Comparison of ENCODE assay signal across 10 cellular contexts in the genomic region with DNA sequence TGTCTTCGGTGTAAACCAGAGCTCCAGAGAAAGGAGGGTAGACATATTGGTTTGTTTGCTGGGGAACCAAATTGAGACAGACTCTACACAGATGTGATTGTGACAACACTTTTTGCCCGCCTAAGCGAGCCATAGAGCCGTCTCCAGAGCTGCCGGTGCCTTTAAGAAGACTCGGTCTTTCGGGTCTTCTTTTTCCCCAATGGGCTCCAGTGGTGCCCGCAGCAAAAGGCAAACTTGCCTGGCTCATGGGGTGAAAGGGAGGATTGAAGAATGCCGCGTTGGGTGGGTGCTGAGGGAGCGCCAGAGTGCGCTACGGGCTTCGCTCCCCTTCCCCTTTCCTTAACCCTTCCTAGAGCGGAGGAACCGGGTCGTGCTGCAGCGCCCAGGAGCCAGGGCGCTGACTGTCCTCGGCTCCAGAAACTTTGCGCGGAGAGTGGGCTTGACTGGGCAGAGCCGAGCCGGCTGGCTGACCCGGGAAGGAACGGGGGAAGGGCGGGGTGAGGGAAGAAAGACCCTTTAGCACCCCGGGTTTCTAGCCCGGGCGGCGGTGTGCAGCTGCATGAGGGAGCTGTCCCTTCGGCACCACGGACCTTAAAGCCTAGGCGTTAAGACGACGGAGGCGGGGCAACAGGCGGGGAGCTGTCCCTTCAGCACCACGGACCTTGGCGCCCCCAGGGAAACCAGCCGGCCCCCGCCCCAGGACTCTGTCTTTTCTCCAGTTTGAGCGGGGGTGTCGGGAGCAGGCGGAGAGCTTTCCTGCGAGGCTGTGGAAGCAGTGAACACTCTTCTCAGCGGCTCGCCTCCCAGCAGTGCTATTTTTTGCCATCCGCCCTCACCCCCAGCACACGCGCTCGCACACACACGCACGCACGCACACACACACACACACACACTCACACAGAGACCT. TPM values are rescaled to one million over a fixed set of nuclear protein-coding genes. Genes with fewer than 3 reads are reported as not detected.
DNase-seq lines count a peak whose midpoint lies in the region; ATAC-seq, FAIRE-seq and TF ChIP-seq lines count a peak whose summit lies in the region.
"Had no signal": no experiment of that assay in that cellular context is flagged by ENCODE, and none has a peak within 500 bp of the region (broad histone marks: within the 10 kb centered on the region; RNA-seq: fewer than 3 reads in every experiment).

A gene (plus strand): TSS at position 890 of the 907 bp plus-strand sequence. CDS start 420 bp downstream, outside the sequence.

- CTCF ChIA-PET in T-cell (lab: Charles Lee), result interaction anchor here in 1 of 2 donors (3.8 kb wide), 1 partner anchor 213 kb away, joined by 35 read pairs; no protein-coding TSS in a partner anchor
- CTCF ChIA-PET in GM12878 (lab: Yijun Ruan, JAX), result interaction anchor here (0.7 to 2.0 kb wide), 9 partner anchors 8 to 525 kb away, joined by 3 to 5 read pairs (median 4); no protein-coding TSS in a partner anchor

- no peak within 1 kb of the TSS for H3K4me3 ChIP-seq in HAP-1
- no peak within 1 kb of the TSS for H3K4me3 ChIP-seq in GM12878
- H3K4me3 ChIP-seq: PC-9, skin epidermis had no signal

- H3K27ac ChIP-seq in GM12878 (ENCODE audit: control insufficient read depth, insufficient read depth), result no peak within 1 kb of the TSS
- H3K27ac ChIP-seq: PC-9, skin epidermis had no signal

- H3K27me3 ChIP-seq in HAP-1 (ENCODE audit: low read depth), result no peaks in the 10 kb centered on the region
- peaks cover 0 to 5% of the 10 kb centered on the region in 2 experiments; a peak in 3 of 4 replicates for H3K27me3 ChIP-seq in GM12878 (replicated peaks in 1 of 2; ENCODE audit: control insufficient read depth in 2 of 2, insufficient read depth in 2 of 2, low read length in 1 of 2)

- no peaks in the 10 kb centered on the region for H3K79me2 ChIP-seq in GM12878 (ENCODE audit: control insufficient read depth, insufficient read depth, low read length)

- H3K9me3 ChIP-seq in HAP-1 (no peaks in the 10 kb centered on the region), GM12878 (replicated peaks; ENCODE audit: control insufficient read depth, insufficient read depth, low read length) (no peaks in the 10 kb centered on the region)

- H3K27me3 Mint-ChIP-seq in T-cell, result peaks cover 61 to 64% of the 10 kb centered on the region in 2 donors

- POLR2A ChIA-PET in T-cell (lab: Charles Lee), result no interaction called here
- POLR2A ChIA-PET in GM12878 (lab: Charles Lee), result no interaction called here

- H3K36me3 ChIP-seq in HAP-1 (replicated peaks), result no peaks in the 10 kb centered on the region
- no peaks in the 10 kb centered on the region for H3K36me3 ChIP-seq in GM12878 (ENCODE audit: control insufficient read depth in 2 of 2, insufficient read depth in 2 of 2, low read length in 1 of 2)

- SMC1A ChIA-PET in GM12878 (lab: Charles Lee; ENCODE audit: uncharacterized antibody, unreplicated experiment), result no interaction called here

- no peak within 1 kb of the TSS for H3K4me2 ChIP-seq in GM12878 (ENCODE audit: control insufficient read depth, insufficient read depth)
- H3K4me2 ChIP-seq: PC-9 had no signal

- peaks cover 0 to 4% (median 2%) of the 10 kb centered on the region in 3 donors for H3K4me1 Mint-ChIP-seq in T-cell

- no peak for TF ChIP-seq RAD21 in GM12878 (IDR thresholded peaks at IDR 0.05; ENCODE audit: insufficient read depth, low read depth, low read length)

- H3K9ac ChIP-seq in GM12878 (ENCODE audit: control insufficient read depth, insufficient read depth, low read length), result no peak within 1 kb of the TSS

- no peaks in the 10 kb centered on the region for H4K20me1 ChIP-seq in GM12878 (ENCODE audit: control insufficient read depth, insufficient read depth)

- no peak within 1 kb of the TSS for H2AFZ ChIP-seq in GM12878 (ENCODE audit: control insufficient read depth, low read depth, low read length)
- H2AFZ ChIP-seq: PC-9 had no signal

- H3K4me3 Mint-ChIP-seq in T-cell, result no peak within 1 kb of the TSS

- no peak for TF ChIP-seq CTCF in GM12878 (IDR thresholded peaks at IDR 0.05 in 2 of 3, conservative IDR thresholded peaks at IDR 0.05 in 1 of 3; ENCODE audit: control insufficient read depth in 2 of 3, extremely low read depth in 1 of 3, insufficient read depth in 1 of 3, low read depth in 3 of 3, low read length in 3 of 3)

- ATAC-seq in T-cell (replicated peaks in 1 of 4) (peak; percentile 43 to 59 (median 52)), GM12878 (peak; percentile 67), GM18520 (IDR thresholded peaks at IDR 0.05; ENCODE audit: unreplicated experiment) (no peak), HG03196 (IDR thresholded peaks at IDR 0.05; ENCODE audit: unreplicated experiment) (no peak), GM21528 (IDR thresholded peaks at IDR 0.05; ENCODE audit: low FRiP score, unreplicated experiment) (no peak)

- WGBS in GM12878 (ENCODE audit: insufficient coverage, insufficient replicate concordance, low lambda C conversion rate, missing lambda C conversion rate), result 51% methylated on average over 44 of the region's 55 CpGs

- no peak for TF ChIP-seq POLR2A in GM12878 (IDR thresholded peaks at IDR 0.05; ENCODE audit: low read depth, low read length)

- DNase-seq in HAP-1 (ENCODE audit: low spot score in 2 of 2), result peak; percentile 41 to 79
- DNase-seq in T-cell, result peak in 32 of 34 experiments; percentile 8 to 61 (median 39)
- no peak for DNase-seq in GM12878 (ENCODE audit: low read depth, low spot score)
- peak; percentile 10 for DNase-seq in kidney tubule cell (ENCODE audit: low spot score)
- peak; percentile 48 to 57 for DNase-seq in stimulated activated CD8-positive, alpha-beta memory T cell treated with anti-CD3 and anti-CD28 coated beads, Interleukin-2, amount 100 ng/mL, for 48 hours (ENCODE audit: low read depth in 2 of 2)

- FAIRE-seq in GM12878 (lab: Jason Lieb, UNC), result no peak

- RAD21 ChIA-PET in GM12878 (lab: Charles Lee; ENCODE audit: unreplicated experiment), result interaction anchor here (1.1 to 2.2 kb wide), 3 partner anchors 244 to 454 kb away, joined by 3 to 6 read pairs (median 4); no protein-coding TSS in a partner anchor

- BruUV-seq in GM12878 (replicated peaks; lab: Mats Ljungman, UMichigan), result no TSS peak

- no peak for TF ChIP-seq EP300 in GM12878 (IDR thresholded peaks at IDR 0.05; ENCODE audit: borderline replicate concordance in 1 of 2, control insufficient read depth in 1 of 2, low read depth in 2 of 2, low read length in 2 of 2)

- H3K27ac Mint-ChIP-seq in T-cell, result no peak within 1 kb of the TSS

- in situ Hi-C loops in HAP-1 (cut with MboI; ENCODE audit: low sequenced_read_pairs) (loop anchor here (10.0 kb wide), 3 partner anchors 121 to 239 kb away; no protein-coding TSS in a partner anchor), GM12878 (cut with MboI) (loop anchor here (10.0 kb wide), 2 partner anchors 461 to 521 kb away; no protein-coding TSS in a partner anchor)

- no peaks in the 10 kb centered on the region for H3K4me1 ChIP-seq in HAP-1
- no peaks in the 10 kb centered on the region for H3K4me1 ChIP-seq in GM12878 (ENCODE audit: control insufficient read depth, insufficient read depth, low read length)

- no peaks in the 10 kb centered on the region for H3K9me3 Mint-ChIP-seq in T-cell

- H3K36me3 Mint-ChIP-seq in T-cell, result no peaks in the 10 kb centered on the region

- intact Hi-C loops in GM12878 (cut with micrococcal nuclease; ENCODE audit: unreplicated experiment), result loop anchor here (10.0 kb wide), 1 partner anchor 61 kb away; no protein-coding TSS in a partner anchor

TF ChIP-seq in GM12878, 131 proteins besides CTCF, POLR2A, EP300 and RAD21 (continues in another document):
- TF ChIP-seq, protein P1, sequence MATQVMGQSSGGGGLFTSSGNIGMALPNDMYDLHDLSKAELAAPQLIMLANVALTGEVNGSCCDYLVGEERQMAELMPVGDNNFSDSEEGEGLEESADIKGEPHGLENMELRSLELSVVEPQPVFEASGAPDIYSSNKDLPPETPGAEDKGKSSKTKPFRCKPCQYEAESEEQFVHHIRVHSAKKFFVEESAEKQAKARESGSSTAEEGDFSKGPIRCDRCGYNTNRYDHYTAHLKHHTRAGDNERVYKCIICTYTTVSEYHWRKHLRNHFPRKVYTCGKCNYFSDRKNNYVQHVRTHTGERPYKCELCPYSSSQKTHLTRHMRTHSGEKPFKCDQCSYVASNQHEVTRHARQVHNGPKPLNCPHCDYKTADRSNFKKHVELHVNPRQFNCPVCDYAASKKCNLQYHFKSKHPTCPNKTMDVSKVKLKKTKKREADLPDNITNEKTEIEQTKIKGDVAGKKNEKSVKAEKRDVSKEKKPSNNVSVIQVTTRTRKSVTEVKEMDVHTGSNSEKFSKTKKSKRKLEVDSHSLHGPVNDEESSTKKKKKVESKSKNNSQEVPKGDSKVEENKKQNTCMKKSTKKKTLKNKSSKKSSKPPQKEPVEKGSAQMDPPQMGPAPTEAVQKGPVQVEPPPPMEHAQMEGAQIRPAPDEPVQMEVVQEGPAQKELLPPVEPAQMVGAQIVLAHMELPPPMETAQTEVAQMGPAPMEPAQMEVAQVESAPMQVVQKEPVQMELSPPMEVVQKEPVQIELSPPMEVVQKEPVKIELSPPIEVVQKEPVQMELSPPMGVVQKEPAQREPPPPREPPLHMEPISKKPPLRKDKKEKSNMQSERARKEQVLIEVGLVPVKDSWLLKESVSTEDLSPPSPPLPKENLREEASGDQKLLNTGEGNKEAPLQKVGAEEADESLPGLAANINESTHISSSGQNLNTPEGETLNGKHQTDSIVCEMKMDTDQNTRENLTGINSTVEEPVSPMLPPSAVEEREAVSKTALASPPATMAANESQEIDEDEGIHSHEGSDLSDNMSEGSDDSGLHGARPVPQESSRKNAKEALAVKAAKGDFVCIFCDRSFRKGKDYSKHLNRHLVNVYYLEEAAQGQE (IDR thresholded peaks at IDR 0.05; ENCODE audit: low read depth, low read length), result peak; percentile 94

RNA-seq across cellular contexts. Expression of the gene that starts here (rescaled TPM):
- not detected for total RNA-seq in T-cell
- total RNA-seq in GM12878 (2013; cell fraction: nucleolus; rRNA removed), result 0.15 and 0.27 TPM in 2 replicates
- total RNA-seq in GM12878 (2014; rRNA removed), result not detected in 2 replicates
- total RNA-seq in GM12878 (2014; rRNA removed; fragmentation: Illumina TruSeq; extraction: Trizol), result not detected in 2 replicates
- not detected in 2 replicates for total RNA-seq in GM12878 (2021)
- polyA plus RNA-seq in GM12878 (2011; ENCODE audit: low read depth), result not detected
- 0.04 TPM in 1 of 2 replicates, not detected in the other for polyA plus RNA-seq in GM12878 (2011; rRNA removed)
- 0.04 and 0.08 TPM in 2 replicates for polyA plus RNA-seq in GM12878 (2011; cell fraction: cytosol; rRNA removed)
- not detected in 2 replicates for polyA plus RNA-seq in GM12878 (2011; cell fraction: nucleus; rRNA removed)
- not detected in 2 replicates for polyA plus RNA-seq in GM12878 (2012)
- polyA plus RNA-seq in GM12878 (2014; fragmentation: Illumina TruSeq; extraction: Trizol), result not detected in 2 replicates
- not detected for polyA plus RNA-seq in GM12878 (2014; fragmentation: Nextera tagmentation; extraction: Ambion mirVana)
- polyA plus RNA-seq in GM12878 (2014; rRNA removed), result not detected in 2 replicates
- not detected for polyA plus RNA-seq in GM12878 (2016; fragmentation: Nextera tagmentation; extraction: Ambion mirVana)
- not detected in 2 replicates for polyA minus RNA-seq in GM12878 (2011; rRNA and poly(A)+ RNA removed)
- not detected in 2 replicates for polyA minus RNA-seq in GM12878 (2011; cell fraction: cytosol; rRNA and poly(A)+ RNA removed)
- polyA minus RNA-seq in GM12878 (2011; cell fraction: nucleus; rRNA and poly(A)+ RNA removed), result not detected in 2 replicates
- total RNA-seq: PC-9 had no signal

Comparison
In these comparisons a context has a peak if more than half of its experiments do, and no peak if none do; other contexts are left out.
1. Peak in DNase-seq and ATAC-seq in T-cell; RNA of the gene not detected or under 1 TPM.
2. Peak in ATAC-seq in GM12878; RNA of the gene not detected or under 1 TPM.